ENCODE assay signal across 26 cellular contexts in the genomic region with DNA sequence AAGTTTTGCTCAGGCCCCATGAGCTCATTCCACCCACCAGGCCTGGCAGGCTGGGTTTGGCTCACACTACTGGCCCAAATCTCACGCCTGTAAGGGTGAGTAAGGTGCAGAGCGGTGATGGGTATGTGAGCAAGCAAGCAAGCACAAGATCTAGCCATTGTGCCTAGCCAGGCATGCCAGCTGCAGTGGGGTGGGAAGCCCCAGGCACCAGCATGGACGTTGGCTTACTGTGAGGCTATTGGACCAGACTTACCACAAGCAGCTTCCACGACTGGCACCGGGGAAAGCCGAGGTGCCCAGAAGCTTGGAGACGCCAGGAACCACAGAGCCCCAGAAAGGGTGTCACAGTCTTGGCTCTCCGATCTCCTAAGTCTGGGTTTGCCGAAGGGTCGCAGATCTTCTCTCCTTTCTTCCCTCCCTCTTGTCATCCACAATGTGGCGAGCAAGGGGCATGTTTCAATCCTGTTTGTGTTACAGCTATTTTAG.
DNase-seq lines count a peak whose midpoint lies in the region; ATAC-seq and TF ChIP-seq lines count a peak whose summit lies in the region.
"Had no signal": no experiment of that assay in that cellular context is flagged by ENCODE, and none has a peak within 500 bp of the region (broad histone marks: within the 10 kb centered on the region; RNA-seq: fewer than 3 reads in every experiment).

No MANE protein-coding gene starts in this region.

- H3F3A ChIP-seq in OCI-LY1 (ENCODE audit: insufficient read depth, low read length): no peaks in the 10 kb centered on the region

- no peaks in the 10 kb centered on the region for H3K36me3 ChIP-seq in CD8-positive, alpha-beta memory T cell (ENCODE audit: insufficient read depth, low read length)
- H3K36me3 ChIP-seq in HAP-1 (replicated peaks): no peaks in the 10 kb centered on the region
- no peaks in the 10 kb centered on the region for H3K36me3 ChIP-seq in OCI-LY1 (ENCODE audit: insufficient read depth, low read length)
- H3K36me3 ChIP-seq: SJSA1, uterus had no signal

- TF ChIP-seq CTCF in OCI-LY1 (IDR thresholded peaks at IDR 0.05; ENCODE audit: low read length): no peak

- H3K36me3 Mint-ChIP-seq in CD8-positive, alpha-beta memory T cell: peaks cover 0 to 1% (median 0%) of the 10 kb centered on the region in 3 donors
- H3K36me3 Mint-ChIP-seq: activated CD4-positive, alpha-beta memory T cell treated with anti-CD3 and anti-CD28 coated beads for 36 hours; mesothelial cell of epicardium; natural killer cell; stimulated activated naive B cell treated with anti-CD40 and anti-IgM and Interleukin-4, amounts not matched to agents 10 μg/mL and 1 μg/mL and 100 μg/mL, for 72 hours had no signal

- H3K4me3 ChIP-seq in CD8-positive, alpha-beta memory T cell (ENCODE audit: low read length): no peak overlapping the region
- H3K4me3 ChIP-seq in HAP-1: peak overlapping the region; percentile 68
- H3K4me3 ChIP-seq in OCI-LY1 (ENCODE audit: low read depth, low read length, poor library complexity, severe bottlenecking): peak overlapping the region; percentile 45
- H3K4me3 ChIP-seq: dorsolateral prefrontal cortex, SJSA1, uterus had no signal

- peak overlapping the region in 1 of 7 donors; percentile 93 for H3K4me3 Mint-ChIP-seq in CD8-positive, alpha-beta memory T cell
- H3K4me3 Mint-ChIP-seq: activated CD4-positive, alpha-beta memory T cell treated with anti-CD3 and anti-CD28 coated beads for 36 hours; central memory CD8-positive, alpha-beta T cell; mesothelial cell of epicardium; natural killer cell; stimulated activated naive B cell treated with anti-CD40 and anti-IgM and Interleukin-4, amounts not matched to agents 10 μg/mL and 1 μg/mL and 100 μg/mL, for 72 hours had no signal

- no peaks in the 10 kb centered on the region for H3K27me3 Mint-ChIP-seq in CD8-positive, alpha-beta memory T cell
- H3K27me3 Mint-ChIP-seq: activated CD4-positive, alpha-beta memory T cell treated with anti-CD3 and anti-CD28 coated beads for 36 hours; central memory CD8-positive, alpha-beta T cell; stimulated activated naive B cell treated with anti-CD40 and anti-IgM and Interleukin-4, amounts not matched to agents 10 μg/mL and 1 μg/mL and 100 μg/mL, for 72 hours had no signal

- H3K27ac Mint-ChIP-seq in CD8-positive, alpha-beta memory T cell: no peak overlapping the region
- H3K27ac Mint-ChIP-seq: activated CD4-positive, alpha-beta memory T cell treated with anti-CD3 and anti-CD28 coated beads for 36 hours; activated T-helper 2 cell treated with anti-CD3 and anti-CD28 coated beads, Interferon-gamma antibody, Interleukin-2, Interleukin-4, amounts not matched to agents 10 μg/mL and 5 μg/mL and 100 μg/mL, durations not matched to agents 14 hours and 24 hours and 36 hours; mesothelial cell of epicardium; natural killer cell; stimulated activated naive B cell treated with anti-CD40 and anti-IgM and Interleukin-4, amounts not matched to agents 10 μg/mL and 1 μg/mL and 100 μg/mL, for 72 hours had no signal

- H3K4me2 ChIP-seq in OCI-LY1 (ENCODE audit: low read length): no peak overlapping the region; the same call in 1 of the 2 replicates

- no peak overlapping the region for H2AFZ ChIP-seq in OCI-LY1 (ENCODE audit: low read length)

- ATAC-seq in sciatic nerve (no peak), GM21786 (IDR thresholded peaks at IDR 0.05; ENCODE audit: unreplicated experiment) (no peak)
- ATAC-seq: left ventricle myocardium superior, natural killer cell had no signal

- CTCF ChIA-PET in CD8-positive, alpha-beta memory T cell (lab: Charles Lee): no interaction called here

- H4K20me1 ChIP-seq in OCI-LY1 (ENCODE audit: insufficient read depth, low read length): no peaks in the 10 kb centered on the region

- no peaks in the 10 kb centered on the region for H3K4me1 ChIP-seq in CD8-positive, alpha-beta memory T cell (ENCODE audit: insufficient read depth, low read length)
- H3K4me1 ChIP-seq in HAP-1 (peaks cover 15% of the 10 kb centered on the region), OCI-LY1 (ENCODE audit: insufficient read depth, low read length, severe bottlenecking) (no peaks in the 10 kb centered on the region)
- H3K4me1 ChIP-seq: SJSA1, testis, uterus had no signal

- H3K27ac ChIP-seq in CD8-positive, alpha-beta memory T cell (ENCODE audit: low read depth, low read length): peak overlapping the region; percentile 43
- H3K27ac ChIP-seq in OCI-LY1 (ENCODE audit: low read depth, low read length, poor library complexity, severe bottlenecking): no peak overlapping the region
- H3K27ac ChIP-seq: dorsolateral prefrontal cortex, SJSA1, testis, uterus had no signal

- no peaks in the 10 kb centered on the region for H3K9me3 ChIP-seq in CD8-positive, alpha-beta memory T cell (ENCODE audit: low read length)
- H3K9me3 ChIP-seq in HAP-1 (no peaks in the 10 kb centered on the region), OCI-LY1 (ENCODE audit: low read length) (no peaks in the 10 kb centered on the region)
- H3K9me3 ChIP-seq: SJSA1, testis, uterus had no signal

- in situ Hi-C loops in HAP-1 (cut with MboI; ENCODE audit: low sequenced_read_pairs): no loop called here

- H3K4me1 Mint-ChIP-seq in CD8-positive, alpha-beta memory T cell: no peaks in the 10 kb centered on the region
- H3K4me1 Mint-ChIP-seq: central memory CD8-positive, alpha-beta T cell; mesothelial cell of epicardium; natural killer cell; stimulated activated naive B cell treated with anti-CD40 and anti-IgM and Interleukin-4, amounts not matched to agents 10 μg/mL and 1 μg/mL and 100 μg/mL, for 72 hours had no signal

- no peaks in the 10 kb centered on the region for H3K79me2 ChIP-seq in OCI-LY1 (ENCODE audit: insufficient read depth, low read length)

- no peaks in the 10 kb centered on the region for H3K27me3 ChIP-seq in CD8-positive, alpha-beta memory T cell (ENCODE audit: insufficient read depth, low read length, poor library complexity, severe bottlenecking)
- no peaks in the 10 kb centered on the region for H3K27me3 ChIP-seq in HAP-1 (ENCODE audit: low read depth)
- H3K27me3 ChIP-seq in OCI-LY1 (ENCODE audit: insufficient read depth, low read length): no peaks in the 10 kb centered on the region
- H3K27me3 ChIP-seq: dorsolateral prefrontal cortex, SJSA1, testis, uterus had no signal

- DNase-seq in CD8-positive, alpha-beta memory T cell: no peak
- DNase-seq in HAP-1 (ENCODE audit: low spot score in 2 of 2): peak in 1 of 2 experiments; percentile 40
- DNase-seq in UCSD-AML1 (lab: John Stamatoyannopoulos, UW; ENCODE audit: unreplicated experiment): peak; percentile 63
- DNase-seq in DMS79 treated with DMSO at 0.1 percent for 48 hours (lab: John Stamatoyannopoulos, UW): no peak
- no peak for DNase-seq in sciatic nerve (ENCODE audit: low spot score)
- DNase-seq: activated CD4-positive, alpha-beta memory T cell treated with anti-CD3 and anti-CD28 coated beads for 36 hours; activated CD4-positive, CD25-positive, alpha-beta regulatory T cell; C1 segment of cervical spinal cord; Calu3; dorsolateral prefrontal cortex; EL; left ventricle myocardium superior; MV-4-11; natural killer cell; NCI-H2029; NCI-H226; stimulated activated CD4-positive, alpha-beta T cell treated with anti-CD3 and anti-CD28 coated beads, Interleukin-4, amount 100 ng/mL, for 24 hours; stimulated activated naive B cell treated with anti-CD40 and anti-IgM and Interleukin-4, amounts not matched to agents 10 μg/mL and 1 μg/mL and 100 μg/mL, for 72 hours; uterus had no signal

- H3K9me3 Mint-ChIP-seq in CD8-positive, alpha-beta memory T cell: peaks cover 0 to 17% (median 2%) of the 10 kb centered on the region in 5 donors
- H3K9me3 Mint-ChIP-seq: central memory CD8-positive, alpha-beta T cell had no signal

- POLR2A ChIA-PET in CD8-positive, alpha-beta memory T cell (lab: Charles Lee): no interaction called here

- no peaks in the 10 kb centered on the region for H3K9me2 ChIP-seq in OCI-LY1 (ENCODE audit: low read depth, low read length)

- no peak overlapping the region for H3K9ac ChIP-seq in OCI-LY1 (ENCODE audit: low read length)

- intact Hi-C loops in sciatic nerve (cut with DNase I): no loop called here
